Comparison of ENCODE assay signal across 21 cellular contexts in the genomic region with DNA sequence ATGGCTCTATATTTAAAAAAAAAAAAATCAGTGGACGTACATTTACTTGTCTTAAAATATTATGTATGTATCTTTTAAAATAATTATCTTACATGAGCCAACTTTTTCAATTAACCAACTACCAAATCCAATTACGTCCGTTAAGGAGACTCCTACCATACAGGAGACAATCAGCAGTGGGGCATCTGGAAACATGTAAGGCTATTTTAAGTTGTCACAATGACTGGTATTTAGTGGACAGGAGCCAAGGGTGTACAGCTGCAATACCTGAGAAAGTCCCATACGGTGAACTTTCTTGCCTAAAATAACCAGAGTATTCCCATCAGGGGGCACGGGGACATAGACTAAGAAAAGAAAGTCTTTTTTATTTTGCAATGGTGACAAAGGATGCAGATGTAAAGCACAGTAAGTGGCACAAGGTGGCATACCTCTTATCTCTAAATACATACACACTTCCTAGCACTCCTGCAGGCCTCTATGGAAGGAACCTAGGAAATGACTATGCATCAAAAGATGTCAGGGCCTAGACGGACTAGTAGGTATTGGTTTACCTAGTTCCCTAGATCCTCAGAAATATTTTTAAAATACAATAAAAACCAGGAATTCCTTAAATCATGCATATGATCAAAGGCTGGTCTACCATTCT. TPM values are rescaled to one million over a fixed set of nuclear protein-coding genes. Genes with fewer than 3 reads are reported as not detected.
"Had no signal": no experiment of that assay in that cellular context is flagged by ENCODE, and none has a peak within 500 bp of the region (broad histone marks: within the 10 kb centered on the region; RNA-seq: fewer than 3 reads in every experiment).

No MANE protein-coding gene starts in this region.

- H3K36me3 ChIP-seq: ovary had no signal

- DNase-seq: effector memory CD8-positive, alpha-beta T cell; esophagus squamous epithelium; foreskin fibroblast; glutamatergic neuron; hippocampal formation; kidney glomerular epithelial cell; lower lobe of right lung; natural killer cell; nucleus accumbens; ovary; stimulated activated CD4-positive, alpha-beta T cell treated with anti-CD3 and anti-CD28 coated beads, Interleukin-2, amount 100 ng/mL, for 24 hours; stimulated activated naive CD4-positive, alpha-beta T cell treated with Interleukin-2 at 50 U/mL for 16 hours; trophoblast cell had no signal

- H3K27ac ChIP-seq: esophagus squamous epithelium, gastroesophageal sphincter, lower lobe of right lung, neural progenitor cell, ovary, skin epidermis had no signal

- H3K9ac ChIP-seq: neural progenitor cell had no signal

- H3K27ac Mint-ChIP-seq: effector memory CD8-positive, alpha-beta T cell; memory B cell; mesothelial cell of epicardium; neural progenitor cell; progenitor cell of endocrine pancreas had no signal

- H3K27me3 Mint-ChIP-seq: effector memory CD8-positive, alpha-beta T cell; memory B cell; progenitor cell of endocrine pancreas had no signal

- H3K4me3 Mint-ChIP-seq: effector memory CD8-positive, alpha-beta T cell; memory B cell; mesothelial cell of epicardium; natural killer cell; neural progenitor cell had no signal

- H3K4me2 ChIP-seq: neural progenitor cell had no signal

- ATAC-seq: effector memory CD8-positive, alpha-beta T cell; gastroesophageal sphincter; left lobe of liver; lower lobe of right lung; natural killer cell; sciatic nerve had no signal

- H3K27me3 ChIP-seq: esophagus squamous epithelium, gastroesophageal sphincter, neural progenitor cell, ovary had no signal

- H2AFZ ChIP-seq: neural progenitor cell had no signal

- H3K9me3 ChIP-seq: esophagus squamous epithelium, gastroesophageal sphincter, lower lobe of right lung, ovary had no signal

- H3K4me1 Mint-ChIP-seq: memory B cell, neural progenitor cell had no signal

- H3K4me3 ChIP-seq: esophagus squamous epithelium, gastroesophageal sphincter, lower lobe of right lung, neural progenitor cell, ovary, skin epidermis had no signal

- H3K9me3 Mint-ChIP-seq: effector memory CD8-positive, alpha-beta T cell; memory B cell; mesothelial cell of epicardium; natural killer cell; neural progenitor cell had no signal

- H3K4me1 ChIP-seq: gastroesophageal sphincter, lower lobe of right lung, neural progenitor cell had no signal

RNA-seq across cellular contexts. Expression of a gene that starts 16.0 kb away (rescaled TPM):
- total RNA-seq: left lobe of liver, lower lobe of right lung, natural killer cell had no signal
